In the genomic region with DNA sequence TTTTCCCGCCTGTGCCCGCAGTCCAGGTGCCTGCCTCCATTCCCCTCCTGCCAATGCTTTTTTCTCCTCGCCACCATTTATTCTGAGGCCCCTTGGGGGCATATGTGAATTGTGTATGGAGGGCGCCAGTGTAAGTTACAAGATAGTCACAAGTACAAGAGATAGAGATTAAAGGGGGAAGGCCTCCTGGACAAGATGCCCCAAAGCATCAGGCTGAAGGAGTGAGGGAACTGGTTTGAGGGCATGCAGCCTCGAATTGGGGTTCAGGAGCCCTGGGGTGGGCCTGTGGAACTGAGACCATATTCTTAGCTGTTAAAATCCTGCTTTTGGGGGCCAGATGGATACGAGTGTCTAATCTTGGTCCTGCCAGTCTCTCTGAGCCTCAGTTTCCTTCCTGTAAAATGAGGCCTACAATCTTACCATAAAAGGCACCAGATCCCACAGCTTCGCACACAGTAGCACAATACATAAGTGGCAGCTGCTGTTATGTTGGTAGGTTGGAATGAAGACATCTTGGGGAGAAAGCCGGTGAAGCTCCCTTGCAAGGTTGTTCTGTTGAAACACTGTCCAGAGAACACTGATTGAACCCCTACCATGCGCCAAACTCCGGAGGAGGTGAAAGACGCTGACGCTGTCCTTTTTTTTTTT, we compare ENCODE assay signal across 1 cellular context.
TF ChIP-seq lines count a peak whose summit lies in the region.

No MANE protein-coding gene starts in this region.

TF ChIP-seq in GM23338, 12 proteins besides CTCF, POLR2A, EP300 and RAD21 (continued from another document):
- TF ChIP-seq NANOG (IDR thresholded peaks at IDR 0.05; ENCODE audit: borderline replicate concordance) (no peak), EZH2phosphoT487 (IDR thresholded peaks at IDR 0.05; ENCODE audit: unreplicated experiment) (no peak), ZNF331 (CRISPR knock-in tag; IDR thresholded peaks at IDR 0.05; ENCODE audit: low read depth) (no peak)
